1 cellular context compared by ENCODE assay signal in the genomic region with DNA sequence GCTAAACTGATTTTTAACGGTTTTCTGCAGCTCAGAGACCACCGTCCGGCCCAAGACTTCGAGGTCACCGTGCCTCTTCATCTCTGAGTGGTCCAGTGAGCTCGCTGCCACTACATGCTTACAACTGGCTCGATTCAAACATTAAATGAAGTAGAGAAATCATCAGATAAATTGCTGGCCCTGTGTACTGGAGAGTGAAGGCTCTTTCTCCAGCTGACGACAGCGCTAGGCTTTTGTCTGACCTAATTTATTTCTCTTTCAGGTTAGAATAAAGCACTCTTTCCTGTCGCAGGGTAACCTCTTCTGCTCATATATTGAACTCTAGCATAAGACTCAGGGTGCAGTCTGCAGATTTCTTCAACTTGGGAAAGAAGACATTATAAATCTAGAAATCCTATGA.
TF ChIP-seq lines count a peak whose summit lies in the region.

No MANE protein-coding gene starts in this region.

TF ChIP-seq in H1, 55 proteins besides CTCF, POLR2A, EP300 and RAD21:
- TF ChIP-seq CBX5 (IDR thresholded peaks at IDR 0.05; ENCODE audit: low read depth, low read length) (no peak), USF2 (IDR thresholded peaks at IDR 0.05; ENCODE audit: low read length) (no peak), PHF8 (conservative IDR thresholded peaks at IDR 0.05; ENCODE audit: low read depth, low read length) (no peak), BCL11A (IDR thresholded peaks at IDR 0.05; ENCODE audit: low read depth in 2 of 2, low read length in 2 of 2) (no peak), GTF2F1 (IDR thresholded peaks at IDR 0.05; ENCODE audit: borderline replicate concordance, low read depth, low read length) (no peak), SP4 (IDR thresholded peaks at IDR 0.05; ENCODE audit: low read length) (no peak), HDAC2 (IDR thresholded peaks at IDR 0.05; ENCODE audit: borderline replicate concordance in 1 of 2, low read depth in 2 of 2, low read length in 2 of 2) (no peak), KDM4A (IDR thresholded peaks at IDR 0.05; ENCODE audit: low read depth, low read length, severe bottlenecking) (no peak), YY1 (IDR thresholded peaks at IDR 0.05; ENCODE audit: low read depth, low read length) (no peak), ASH2L (IDR thresholded peaks at IDR 0.05; ENCODE audit: low read length) (no peak), GABPA (IDR thresholded peaks at IDR 0.05; ENCODE audit: borderline replicate concordance, insufficient read depth, low read length) (no peak), CTBP2 (IDR thresholded peaks at IDR 0.05; ENCODE audit: borderline replicate concordance, insufficient read depth, insufficient read length, low read length) (no peak), NRF1 (IDR thresholded peaks at IDR 0.05; ENCODE audit: low read depth, low read length) (no peak), MAFK (IDR thresholded peaks at IDR 0.05; ENCODE audit: low read depth, low read length) (no peak), KDM1A (IDR thresholded peaks at IDR 0.05; ENCODE audit: borderline replicate concordance, low read length) (no peak), RFX5 (IDR thresholded peaks at IDR 0.05; ENCODE audit: borderline replicate concordance, low read depth, low read length) (no peak)
